Comparison of ENCODE assay signal across 15 cellular contexts in the genomic region with DNA sequence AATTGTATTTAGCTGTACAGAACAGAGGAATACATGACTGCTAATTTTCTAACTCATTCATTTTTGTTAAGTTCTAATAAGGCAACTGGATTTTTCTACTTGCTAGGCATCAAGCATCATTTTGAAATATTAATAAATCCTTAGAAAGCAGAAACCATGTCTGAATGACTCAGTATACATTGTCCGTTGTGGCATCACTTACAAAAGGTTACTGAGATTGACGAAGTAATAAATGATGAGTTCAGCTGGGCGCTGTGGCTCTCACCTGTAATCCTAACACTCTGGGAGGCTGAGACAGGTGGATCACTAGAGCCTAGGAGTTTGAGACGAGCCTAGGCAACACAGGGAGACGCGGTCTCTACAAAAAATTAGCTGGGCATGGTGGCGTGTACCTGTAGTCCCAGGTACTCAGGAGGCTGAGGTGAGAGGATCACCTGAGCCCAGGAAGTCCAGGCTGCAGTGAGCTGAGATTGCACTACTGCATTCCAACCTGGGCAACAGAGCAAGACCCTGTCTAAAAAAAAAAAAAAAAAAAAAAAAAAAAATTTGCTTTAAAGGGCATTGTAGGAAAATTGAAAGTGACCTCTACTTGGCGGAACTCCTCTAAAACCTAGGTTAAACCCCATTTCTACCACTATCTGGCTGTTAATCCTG. TPM values are rescaled to one million over a fixed set of nuclear protein-coding genes. Genes with fewer than 3 reads are reported as not detected.
DNase-seq lines count a peak whose midpoint lies in the region; ATAC-seq and TF ChIP-seq lines count a peak whose summit lies in the region.
"Had no signal": no experiment of that assay in that cellular context is flagged by ENCODE, and none has a peak within 500 bp of the region (broad histone marks: within the 10 kb centered on the region; RNA-seq: fewer than 3 reads in every experiment).

No MANE protein-coding gene starts in this region.

- no peaks in the 10 kb centered on the region for H3K9me3 ChIP-seq in SK-N-SH
- no peaks in the 10 kb centered on the region for H3K9me3 ChIP-seq in SK-N-MC (ENCODE audit: low read depth, low read length)
- no peaks in the 10 kb centered on the region for H3K9me3 ChIP-seq in fibroblast of lung (ENCODE audit: control insufficient read depth, insufficient read depth, low read depth, low read length)
- no peaks in the 10 kb centered on the region for H3K9me3 ChIP-seq in smooth muscle cell (replicated peaks; ENCODE audit: low read depth)
- no peaks in the 10 kb centered on the region for H3K9me3 ChIP-seq in sigmoid colon
- H3K9me3 ChIP-seq: testis had no signal

- H3K9ac ChIP-seq in SK-N-SH (peak overlapping the region; percentile 27; the same call in 1 of the 2 replicates), SK-N-MC (ENCODE audit: insufficient read length) (peak overlapping the region; percentile 55), fibroblast of lung (ENCODE audit: insufficient read depth, low read length) (no peak overlapping the region), smooth muscle cell (ENCODE audit: low read depth) (peak overlapping the region; percentile 62)

- no peak for TF ChIP-seq RAD21 in SK-N-SH (IDR thresholded peaks at IDR 0.05; ENCODE audit: low read length)

- peaks cover 2 to 36% of the 10 kb centered on the region in 2 experiments; a peak in 3 of 4 replicates for H3K4me1 ChIP-seq in SK-N-SH (ENCODE audit: control insufficient read depth in 1 of 2, insufficient read depth in 2 of 2, low read depth in 1 of 2, low read length in 1 of 2)
- peaks cover 15% of the 10 kb centered on the region for H3K4me1 ChIP-seq in fibroblast of lung (ENCODE audit: control insufficient read depth, extremely low read depth, insufficient read depth, low read length)
- H3K4me1 ChIP-seq in smooth muscle cell (ENCODE audit: low read depth) = peaks cover 26% of the 10 kb centered on the region
- peaks cover 0 to 55% (median 29%) of the 10 kb centered on the region in 4 donors for H3K4me1 ChIP-seq in sigmoid colon
- H3K4me1 ChIP-seq: testis had no signal

- TF ChIP-seq CTCF in SK-N-SH (IDR thresholded peaks at IDR 0.05) (no peak), fibroblast of lung (conservative IDR thresholded peaks at IDR 0.05 in 1 of 2, IDR thresholded peaks at IDR 0.05 in 1 of 2; ENCODE audit: low read depth in 1 of 2, low read length in 2 of 2) (no peak), smooth muscle cell (IDR thresholded peaks at IDR 0.05; ENCODE audit: borderline replicate concordance, insufficient read depth, poor library complexity, severe bottlenecking) (no peak), sigmoid colon (IDR thresholded peaks at IDR 0.05) (no peak)

- H3K27ac ChIP-seq in SK-N-SH (ENCODE audit: low read depth in 2 of 2, low read length in 1 of 2) = peak overlapping the region in 1 of 2 experiments; percentile 77; a peak in 2 of 4 replicates
- peak overlapping the region; percentile 96 for H3K27ac ChIP-seq in SK-N-MC
- H3K27ac ChIP-seq in fibroblast of lung (ENCODE audit: insufficient read depth, low read length) = peak overlapping the region; percentile 36
- peak overlapping the region; percentile 94 for H3K27ac ChIP-seq in smooth muscle cell (ENCODE audit: low read depth)
- peak overlapping the region in 2 of 4 donors; percentile 41 to 67 for H3K27ac ChIP-seq in sigmoid colon
- H3K27ac ChIP-seq: testis had no signal

- DNase-seq in SK-N-SH (no peak), SK-N-MC (ENCODE audit: low read depth, low spot score) (no peak), fibroblast of lung (ENCODE audit: low read depth in 2 of 2) (no peak), smooth muscle cell (lab: John Stamatoyannopoulos, UW; ENCODE audit: unreplicated experiment) (no peak), sigmoid colon (no peak), NCI-H1436 treated with DMSO at 0.1 percent for 48 hours (lab: John Stamatoyannopoulos, UW) (no peak)
- DNase-seq: activated CD4-positive, alpha-beta T cell treated with anti-CD3 and anti-CD28 coated beads, Interleukin-2, amount 50 U/mL, for 1 hour; activated naive CD4-positive, alpha-beta T cell treated with Interleukin-2 at 50 U/mL for 16 hours; cortex of kidney; NCI-H187 treated with DMSO at 0.1 percent for 48 hours; NCI-H345; nephron progenitor cell had no signal

- intact Hi-C loops in sigmoid colon (cut with DNase I) = no loop called here

- H3K4me2 ChIP-seq in SK-N-SH (peak overlapping the region; percentile 67; the same call in 1 of the 2 replicates), fibroblast of lung (ENCODE audit: extremely low read depth, insufficient read depth, low read length) (peak overlapping the region; percentile 34), smooth muscle cell (peak overlapping the region; percentile 76)

- no peak overlapping the region for H3K4me3 ChIP-seq in SK-N-SH (ENCODE audit: low read depth in 2 of 2, low read length in 1 of 2)
- H3K4me3 ChIP-seq in SK-N-MC = peak overlapping the region; percentile 70
- H3K4me3 ChIP-seq in fibroblast of lung (replicated peaks in 1 of 4; ENCODE audit: control extremely low read depth in 1 of 4, insufficient read depth in 1 of 4, low read depth in 3 of 4, low read length in 4 of 4) = no peak overlapping the region
- H3K4me3 ChIP-seq in smooth muscle cell = peak overlapping the region; percentile 36
- H3K4me3 ChIP-seq in sigmoid colon = no peak overlapping the region
- H3K4me3 ChIP-seq: testis had no signal

- CTCF ChIA-PET in SK-N-SH (lab: Yijun Ruan, JAX) = interaction anchor here (1.4 kb wide), 1 partner anchor 37 kb away, joined by 3 read pairs; a partner anchor contains a TSS

- ATAC-seq in SK-N-SH treated with all-trans-retinoic acid at 6 μM for 48 hours (no peak; the same call in 2 of the 3 replicates), HG03521 (IDR thresholded peaks at IDR 0.05; ENCODE audit: unreplicated experiment) (no peak)

- H3K27me3 ChIP-seq in SK-N-SH (ENCODE audit: insufficient read depth) (no peaks in the 10 kb centered on the region), fibroblast of lung (ENCODE audit: control insufficient read depth, insufficient read depth, low read length) (no peaks in the 10 kb centered on the region), smooth muscle cell (ENCODE audit: low read depth) (no peaks in the 10 kb centered on the region), sigmoid colon (no peaks in the 10 kb centered on the region)
- H3K27me3 ChIP-seq: testis had no signal

- H3K79me2 ChIP-seq in SK-N-SH (ENCODE audit: insufficient read depth) (no peaks in the 10 kb centered on the region), fibroblast of lung (ENCODE audit: control insufficient read depth, insufficient read depth, low read length) (peaks cover 8% of the 10 kb centered on the region), smooth muscle cell (ENCODE audit: low read depth) (peaks cover 21% of the 10 kb centered on the region)

- no peak for TF ChIP-seq POLR2A in sigmoid colon (IDR thresholded peaks at IDR 0.05)

- H3K36me3 ChIP-seq in SK-N-SH (replicated peaks in 1 of 2; ENCODE audit: control insufficient read depth in 1 of 2, insufficient read depth in 2 of 2, low read length in 1 of 2) (no peaks in the 10 kb centered on the region), SK-N-MC (ENCODE audit: insufficient read depth, low read length) (no peaks in the 10 kb centered on the region), fibroblast of lung (ENCODE audit: control insufficient read depth, insufficient read depth, low read length) (no peaks in the 10 kb centered on the region), smooth muscle cell (ENCODE audit: low read depth) (no peaks in the 10 kb centered on the region), sigmoid colon (no peaks in the 10 kb centered on the region)

- no peaks in the 10 kb centered on the region for H3K9me2 ChIP-seq in SK-N-SH

- H3F3A ChIP-seq in SK-N-SH (replicated peaks; ENCODE audit: insufficient read depth) (peaks cover 10% of the 10 kb centered on the region), smooth muscle cell (ENCODE audit: low read depth) (peaks cover 8% of the 10 kb centered on the region)

- H2AFZ ChIP-seq in SK-N-SH (ENCODE audit: low read depth) = no peak overlapping the region
- no peak overlapping the region for H2AFZ ChIP-seq in fibroblast of lung (ENCODE audit: low read length)
- peak overlapping the region; percentile 25 for H2AFZ ChIP-seq in smooth muscle cell (ENCODE audit: low read depth)

- no peak for TF ChIP-seq EP300 in SK-N-SH (IDR thresholded peaks at IDR 0.05; ENCODE audit: borderline replicate concordance in 1 of 2, low read depth in 1 of 2, low read length in 1 of 2)
- no peak for TF ChIP-seq EP300 in sigmoid colon (IDR thresholded peaks at IDR 0.05)

- no peaks in the 10 kb centered on the region for H4K20me1 ChIP-seq in SK-N-SH (ENCODE audit: insufficient read depth)
- no peaks in the 10 kb centered on the region for H4K20me1 ChIP-seq in fibroblast of lung (ENCODE audit: control insufficient read depth, extremely low read depth, insufficient read depth, low read length)
- H4K20me1 ChIP-seq in smooth muscle cell (ENCODE audit: low read depth) = no peaks in the 10 kb centered on the region

- POLR2A ChIA-PET in SK-N-SH (lab: Yijun Ruan, JAX) = no interaction called here

- 74% methylated on average over 5 of the region's 8 CpGs for WGBS in SK-N-SH (ENCODE audit: low lambda C conversion rate)
- WGBS in smooth muscle cell (ENCODE audit: low lambda C conversion rate) = 78% methylated on average over 8 of the region's 8 CpGs
- 75 to 94% methylated on average over 8 of the region's 8 CpGs for WGBS in sigmoid colon, 2 donors

TF ChIP-seq in SK-N-SH, 30 proteins besides CTCF, POLR2A, EP300 and RAD21 (continues in another document):
- TF ChIP-seq RFX5 (IDR thresholded peaks at IDR 0.05; ENCODE audit: low read length) (no peak), TAF1 (IDR thresholded peaks at IDR 0.05; ENCODE audit: borderline replicate concordance, low read depth, low read length) (no peak), NFIC (IDR thresholded peaks at IDR 0.05; ENCODE audit: borderline replicate concordance) (no peak)

TF ChIP-seq in SK-N-SH treated with all-trans-retinoic acid at 6 μM for 48 hours, 23 proteins besides CTCF, POLR2A, EP300 and RAD21:
- TF ChIP-seq ZNF565 (CRISPR knock-in tag; conservative IDR thresholded peaks at IDR 0.05; ENCODE audit: low read depth) (no peak), ESRRG (CRISPR knock-in tag; IDR thresholded peaks at IDR 0.05) (no peak), GLIS3 (CRISPR knock-in tag; IDR thresholded peaks at IDR 0.05) (no peak), SNAI2 (CRISPR knock-in tag; IDR thresholded peaks at IDR 0.05) (no peak), CSDC2 (CRISPR knock-in tag; IDR thresholded peaks at IDR 0.05) (no peak), ZC3H10 (CRISPR knock-in tag; IDR thresholded peaks at IDR 0.05) (no peak), ZNF8 (CRISPR knock-in tag; IDR thresholded peaks at IDR 0.05) (no peak)

RNA-seq across cellular contexts. Expression of a gene that starts 36.6 kb away (rescaled TPM):
- polyA plus RNA-seq in SK-N-SH (2012; rRNA removed) (22.2 and 25.7 TPM in 2 replicates), fibroblast of lung (52.9 and 86.8 TPM in 2 replicates), smooth muscle cell (43.6 and 57.5 TPM in 2 replicates), sigmoid colon (10 to 100 TPM in 2 of 3 donors, 1 to 10 TPM in 1; 2.5 to 16.8 (median 11.6) TPM)
- polyA plus RNA-seq in SK-N-SH (2012; cell fraction: cytosol; rRNA removed) = 27.0 and 29.2 TPM in 2 replicates
- polyA plus RNA-seq in SK-N-SH (2012; cell fraction: nucleus; rRNA removed) = 9.1 and 9.9 TPM in 2 replicates
- total RNA-seq in fibroblast of lung (33.4 and 42.4 TPM in 2 replicates), smooth muscle cell (24.7 and 28.5 TPM in 2 replicates), sigmoid colon (10 to 100 TPM; 41.7 to 69.2 (median 55.2) TPM)
- 40.5 and 65.1 TPM in 2 replicates for polyA plus RNA-seq in fibroblast of lung (2012)
- polyA minus RNA-seq in fibroblast of lung (ENCODE audit: low replicate concordance) = 37.9 and 48.1 TPM in 2 replicates

Comparison
In these comparisons a context has a peak if more than half of its experiments do, and no peak if none do; other contexts are left out.
1. H3K4me3 ChIP-seq: peak in SK-N-MC (single experiment) and smooth muscle cell (single experiment); none in SK-N-SH (0 of 2), fibroblast of lung (0 of 4) and sigmoid colon (0 of 4).
2. Peak in every context shown above with its lines, with median percentiles within 50 percentile points of each other: H3K4me2 ChIP-seq.